In the genomic region with DNA sequence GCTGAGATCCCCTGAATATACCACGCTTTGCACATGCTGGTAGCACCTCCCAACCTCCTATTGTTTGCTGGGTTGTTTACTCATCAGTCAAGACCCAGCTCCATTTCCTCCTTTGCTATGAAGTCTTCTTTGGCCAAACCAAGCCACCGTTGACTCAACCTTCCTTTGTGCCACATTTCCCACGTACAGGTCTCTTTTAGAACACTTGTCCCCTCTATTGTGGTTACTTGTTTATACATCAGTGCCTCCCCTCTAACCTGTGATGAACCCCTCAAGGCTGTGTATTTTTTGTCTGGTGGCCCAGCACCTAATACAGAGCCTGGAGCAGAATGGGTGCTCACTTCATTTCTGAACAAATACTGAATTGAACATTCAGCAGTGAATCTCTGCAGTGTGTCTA, we compare ENCODE assay signal across 19 cellular contexts.
DNase-seq lines count a peak whose midpoint lies in the region; ATAC-seq, FAIRE-seq and TF ChIP-seq lines count a peak whose summit lies in the region.
"Had no signal": no experiment of that assay in that cellular context is flagged by ENCODE, and none has a peak within 500 bp of the region (broad histone marks: within the 10 kb centered on the region; RNA-seq: fewer than 3 reads in every experiment).

No MANE protein-coding gene starts in this region.

- H2AK9ac ChIP-seq in IMR-90 (replicated peaks; ENCODE audit: low read depth, low read length, poor library complexity) = no peak overlapping the region

- no peak overlapping the region for H3K27ac ChIP-seq in BLaER1
- no peak overlapping the region for H3K27ac ChIP-seq in IMR-90 (ENCODE audit: insufficient read depth, low read length)
- H3K27ac ChIP-seq in endothelial cell of umbilical vein (ENCODE audit: insufficient read depth, low read depth, low read length) = no peak overlapping the region
- H3K27ac ChIP-seq in transverse colon = no peak overlapping the region

- no peaks in the 10 kb centered on the region for H4K20me1 ChIP-seq in BLaER1
- no peaks in the 10 kb centered on the region for H4K20me1 ChIP-seq in IMR-90 (ENCODE audit: insufficient read depth, low read length)
- H4K20me1 ChIP-seq in endothelial cell of umbilical vein (replicated peaks; ENCODE audit: control insufficient read depth, extremely low read depth, insufficient read depth, low read length) = no peaks in the 10 kb centered on the region

- POLR2A ChIA-PET in IMR-90 (lab: Charles Lee; ENCODE audit: unreplicated experiment) (no interaction called here), endothelial cell of umbilical vein (lab: Charles Lee) (no interaction called here), MCF 10A (lab: Yijun Ruan, JAX) (no interaction called here)

- H3K56ac ChIP-seq in IMR-90 (ENCODE audit: extremely low read depth, insufficient read depth, low read length) = no peak overlapping the region

- peaks cover 7 to 23% of the 10 kb centered on the region in 2 experiments; a peak in 2 of 4 replicates for H3K79me1 ChIP-seq in IMR-90 (ENCODE audit: low read depth in 1 of 2, low read length in 2 of 2)

- TF ChIP-seq CTCF in IMR-90 (conservative IDR thresholded peaks at IDR 0.05; ENCODE audit: low read depth, low read length) = no peak
- TF ChIP-seq CTCF in endothelial cell of umbilical vein (IDR thresholded peaks at IDR 0.05; ENCODE audit: extremely low read depth in 1 of 2, insufficient read depth in 1 of 2, low read depth in 1 of 2, low read length in 2 of 2) = no peak
- no peak for TF ChIP-seq CTCF in transverse colon (IDR thresholded peaks at IDR 0.05)
- no peak for TF ChIP-seq CTCF in MCF 10A (IDR thresholded peaks at IDR 0.05; ENCODE audit: unreplicated experiment)

- no peaks in the 10 kb centered on the region for H3K79me2 ChIP-seq in endothelial cell of umbilical vein (ENCODE audit: control insufficient read depth, insufficient read depth, low read length)

- no peak for TF ChIP-seq EP300 in transverse colon (IDR thresholded peaks at IDR 0.05; ENCODE audit: low read depth)

- dilution Hi-C loops in IMR-90 (cut with HindIII; ENCODE audit: low sequenced_read_pairs, unreplicated experiment) = no loop called here
- dilution Hi-C loops in endothelial cell of umbilical vein (cut with MboI; ENCODE audit: extremely low pct_ligation_motif_present, low sequenced_read_pairs) = no loop called here

- in situ Hi-C loops in IMR-90 (cut with MboI; ENCODE audit: low sequenced_read_pairs) = no loop called here
- in situ Hi-C loops in transverse colon (cut with MboI; ENCODE audit: low pct_ligation_motif_present in 1 of 4, low pct_unique_long_range_greater_than_20kb in 1 of 4, low sequenced_read_pairs in 3 of 4) = no loop called here

- peak overlapping the region; percentile 11; the same call in 1 of the 2 replicates for H2AK5ac ChIP-seq in IMR-90 (ENCODE audit: low read depth, low read length)

- H3K4me3 Mint-ChIP-seq in MCF 10A (ENCODE audit: unreplicated experiment) = no peak overlapping the region
- H3K4me3 Mint-ChIP-seq: CD4-positive, alpha-beta memory T cell; HFFc6 had no signal

- peak overlapping the region; percentile 2; the same call in 1 of the 2 replicates for H3K4me2 ChIP-seq in BLaER1
- H3K4me2 ChIP-seq in IMR-90 (ENCODE audit: low read depth, low read length) = no peak overlapping the region
- no peak overlapping the region for H3K4me2 ChIP-seq in endothelial cell of umbilical vein (ENCODE audit: insufficient read depth, low read length)

- no peak for ATAC-seq in IMR-90 (ENCODE audit: low read depth)

- H3K4me3 ChIP-seq in BLaER1 (no peak overlapping the region), IMR-90 (ENCODE audit: insufficient read depth, low read depth, low read length) (no peak overlapping the region), endothelial cell of umbilical vein (replicated peaks in 1 of 3; ENCODE audit: insufficient read depth in 1 of 3, low read depth in 1 of 3, low read length in 3 of 3) (no peak overlapping the region), transverse colon (no peak overlapping the region)
- H3K4me3 ChIP-seq: HAP-1 had no signal

- H4K8ac ChIP-seq in IMR-90 (ENCODE audit: low read depth in 2 of 2, low read length in 2 of 2) = no peak overlapping the region

- TF ChIP-seq POLR2A in IMR-90 (IDR thresholded peaks at IDR 0.05; ENCODE audit: low read depth, low read length) (no peak), endothelial cell of umbilical vein (IDR thresholded peaks at IDR 0.05; ENCODE audit: low read depth, low read length) (no peak), transverse colon (IDR thresholded peaks at IDR 0.05) (no peak)

- H3K9ac ChIP-seq in BLaER1 = no peak overlapping the region
- no peak overlapping the region for H3K9ac ChIP-seq in IMR-90 (ENCODE audit: low read depth, low read length)
- no peak overlapping the region for H3K9ac ChIP-seq in endothelial cell of umbilical vein (replicated peaks; ENCODE audit: extremely low read depth, insufficient read depth, low read length)

- H2BK20ac ChIP-seq in IMR-90 (ENCODE audit: low read depth, low read length) = no peak overlapping the region

- 100% methylated on average over 1 of the region's 3 CpGs; no CpG with 5 or more reads in 1 of the 2 experiments for WGBS in IMR-90 (ENCODE audit: extremely low coverage in 2 of 2, insufficient read length in 1 of 2), 2 experiments
- 77 to 82% methylated on average over 3 of the region's 3 CpGs for WGBS in transverse colon (ENCODE audit: low coverage in 1 of 2), 2 donors

- no peaks in the 10 kb centered on the region for H3K9me3 Mint-ChIP-seq in MCF 10A (ENCODE audit: unreplicated experiment)
- H3K9me3 Mint-ChIP-seq: CD4-positive, alpha-beta memory T cell; HFFc6 had no signal

- TF ChIP-seq RAD21 in IMR-90 (IDR thresholded peaks at IDR 0.05; ENCODE audit: low read length) = no peak

- peaks cover 5% of the 10 kb centered on the region for H3K4me1 Mint-ChIP-seq in MCF 10A (ENCODE audit: insufficient read depth, unreplicated experiment)
- H3K4me1 Mint-ChIP-seq: CD4-positive, alpha-beta memory T cell had no signal

- H3K27me3 Mint-ChIP-seq in MCF 10A (ENCODE audit: insufficient read depth, unreplicated experiment) = no peaks in the 10 kb centered on the region

- BruUV-seq in IMR-90 (replicated peaks; lab: Mats Ljungman, UMichigan) (no TSS peak), endothelial cell of umbilical vein (replicated peaks; lab: Mats Ljungman, UMichigan) (no TSS peak), MCF 10A (replicated peaks; lab: Mats Ljungman, UMichigan) (no TSS peak)

- no peak overlapping the region for H4K5ac ChIP-seq in IMR-90 (ENCODE audit: low read depth, low read length)

- H3K27me3 ChIP-seq in BLaER1 (no peaks in the 10 kb centered on the region), IMR-90 (ENCODE audit: control insufficient read depth, insufficient read depth, low read length) (no peaks in the 10 kb centered on the region), endothelial cell of umbilical vein (ENCODE audit: control insufficient read depth in 2 of 2, insufficient read depth in 2 of 2, low read length in 2 of 2) (peaks cover 0 to 2% of the 10 kb centered on the region in 2 experiments), transverse colon (no peaks in the 10 kb centered on the region)
- H3K27me3 ChIP-seq: BE2C had no signal

- H3K23ac ChIP-seq in IMR-90 (ENCODE audit: low read depth, low read length) = no peak overlapping the region

- H2BK120ac ChIP-seq in IMR-90 (ENCODE audit: low read depth, low read length) = no peak overlapping the region

- no peak overlapping the region for H3K27ac Mint-ChIP-seq in MCF 10A (ENCODE audit: low read depth, unreplicated experiment)
- H3K27ac Mint-ChIP-seq: CD4-positive, alpha-beta memory T cell; HFFc6 had no signal

- CTCF ChIA-PET in IMR-90 (lab: Yijun Ruan, JAX) = no interaction called here
- CTCF ChIA-PET in endothelial cell of umbilical vein (lab: Charles Lee) = no interaction called here
- CTCF ChIA-PET in MCF 10A (lab: Yijun Ruan, JAX) = interaction anchor here (0.6 kb wide), 1 partner anchor 420 kb away, joined by 3 read pairs; no protein-coding TSS in a partner anchor

- no peaks in the 10 kb centered on the region for H3K36me3 Mint-ChIP-seq in MCF 10A (ENCODE audit: insufficient read depth, unreplicated experiment)
- H3K36me3 Mint-ChIP-seq: CD4-positive, alpha-beta memory T cell had no signal

- 0 out of 2 replicates have a peak overlapping the region, but pooled peaks have one; percentile 9 for H4K91ac ChIP-seq in IMR-90 (ENCODE audit: insufficient read depth, low read depth, low read length)

- no peak overlapping the region for H2BK5ac ChIP-seq in IMR-90 (ENCODE audit: low read depth, low read length, poor library complexity, severe bottlenecking)

- H3K9me1 ChIP-seq in IMR-90 (ENCODE audit: insufficient read depth, low read length) = peaks cover 19% of the 10 kb centered on the region
- H3K9me1 ChIP-seq in endothelial cell of umbilical vein (replicated peaks; ENCODE audit: control insufficient read depth, extremely low read depth, insufficient read depth, low read length) = no peaks in the 10 kb centered on the region

- H3K18ac ChIP-seq in IMR-90 (ENCODE audit: low read depth, low read length) = no peak overlapping the region

- FAIRE-seq in endothelial cell of umbilical vein (lab: Jason Lieb, UNC) = no peak
- FAIRE-seq: GM12892, H54 had no signal

- H2AFZ ChIP-seq in IMR-90 (replicated peaks; ENCODE audit: low read length, poor library complexity) = no peak overlapping the region
- no peak overlapping the region for H2AFZ ChIP-seq in endothelial cell of umbilical vein (ENCODE audit: low read depth, low read length)

- DNase-seq in IMR-90 (no peak), endothelial cell of umbilical vein (ENCODE audit: low read depth, low spot score) (no peak), transverse colon (no peak), MCF 10A (ENCODE audit: unreplicated experiment) (no peak)
- DNase-seq in activated CD8-positive, alpha-beta memory T cell treated with anti-CD3 and anti-CD28 coated beads, Interleukin-2, amount 50 U/mL, for 48 hours = no peak
- DNase-seq: BE2C; C1 segment of cervical spinal cord; Calu3; CD4-positive, alpha-beta memory T cell; COR-L47; DMS153; DMS79 treated with DMSO at 0.1 percent for 48 hours; GF-D8; GOT3; HFFc6 had no signal

- H3K9me3 ChIP-seq in BLaER1 (no peaks in the 10 kb centered on the region), IMR-90 (ENCODE audit: control insufficient read depth, insufficient read depth, low read length) (no peaks in the 10 kb centered on the region), endothelial cell of umbilical vein (replicated peaks; ENCODE audit: control insufficient read depth, insufficient read depth, low read length) (no peaks in the 10 kb centered on the region), transverse colon (no peaks in the 10 kb centered on the region)
- H3K9me3 ChIP-seq: BE2C, HAP-1 had no signal

- H3K4me1 ChIP-seq in BLaER1 (peaks cover 8% of the 10 kb centered on the region; the same call in 1 of the 2 replicates), IMR-90 (ENCODE audit: control insufficient read depth, insufficient read depth, low read length) (peaks cover 15% of the 10 kb centered on the region), endothelial cell of umbilical vein (ENCODE audit: control insufficient read depth, extremely low read depth, insufficient read depth, low read length) (no peaks in the 10 kb centered on the region), transverse colon (no peaks in the 10 kb centered on the region)
- H3K4me1 ChIP-seq: BE2C had no signal

- intact Hi-C loops in IMR-90 (cut with micrococcal nuclease) = no loop called here
- intact Hi-C loops in endothelial cell of umbilical vein (cut with micrococcal nuclease) = no loop called here
- intact Hi-C loops in transverse colon (cut with DNase I; ENCODE audit: low total_unique reads) = no loop called here
- intact Hi-C loops in MCF 10A (cut with micrococcal nuclease) = no loop called here

- H3K14ac ChIP-seq in IMR-90 (replicated peaks; ENCODE audit: low read depth, low read length) = no peak overlapping the region

- H3K36me3 ChIP-seq in BLaER1 (no peaks in the 10 kb centered on the region), IMR-90 (ENCODE audit: control insufficient read depth, insufficient read depth, low read length) (0 out of 2 replicates have a peak, but pooled peaks cover 3% of the 10 kb centered on the region), endothelial cell of umbilical vein (ENCODE audit: control insufficient read depth in 2 of 2, extremely low read depth in 1 of 2, insufficient read depth in 2 of 2, low read length in 2 of 2) (no peaks in the 10 kb centered on the region), transverse colon (no peaks in the 10 kb centered on the region)
- H3K36me3 ChIP-seq: BE2C, HAP-1 had no signal

- H2BK15ac ChIP-seq in IMR-90 (ENCODE audit: low read depth, low read length) = no peak overlapping the region

- no peak overlapping the region; the same call in 1 of the 2 replicates for H3K4ac ChIP-seq in IMR-90 (ENCODE audit: low read depth, low read length)
